In genomic region chr10:78905940-78906308, GRCh38 we compare ENCODE assay signal across 1 cellular context.
TF ChIP-seq lines count a peak whose summit lies in the region.

No MANE protein-coding gene starts in this region.

TF ChIP-seq in H1, 55 proteins besides CTCF, POLR2A, EP300 and RAD21:
- TF ChIP-seq, protein P1, sequence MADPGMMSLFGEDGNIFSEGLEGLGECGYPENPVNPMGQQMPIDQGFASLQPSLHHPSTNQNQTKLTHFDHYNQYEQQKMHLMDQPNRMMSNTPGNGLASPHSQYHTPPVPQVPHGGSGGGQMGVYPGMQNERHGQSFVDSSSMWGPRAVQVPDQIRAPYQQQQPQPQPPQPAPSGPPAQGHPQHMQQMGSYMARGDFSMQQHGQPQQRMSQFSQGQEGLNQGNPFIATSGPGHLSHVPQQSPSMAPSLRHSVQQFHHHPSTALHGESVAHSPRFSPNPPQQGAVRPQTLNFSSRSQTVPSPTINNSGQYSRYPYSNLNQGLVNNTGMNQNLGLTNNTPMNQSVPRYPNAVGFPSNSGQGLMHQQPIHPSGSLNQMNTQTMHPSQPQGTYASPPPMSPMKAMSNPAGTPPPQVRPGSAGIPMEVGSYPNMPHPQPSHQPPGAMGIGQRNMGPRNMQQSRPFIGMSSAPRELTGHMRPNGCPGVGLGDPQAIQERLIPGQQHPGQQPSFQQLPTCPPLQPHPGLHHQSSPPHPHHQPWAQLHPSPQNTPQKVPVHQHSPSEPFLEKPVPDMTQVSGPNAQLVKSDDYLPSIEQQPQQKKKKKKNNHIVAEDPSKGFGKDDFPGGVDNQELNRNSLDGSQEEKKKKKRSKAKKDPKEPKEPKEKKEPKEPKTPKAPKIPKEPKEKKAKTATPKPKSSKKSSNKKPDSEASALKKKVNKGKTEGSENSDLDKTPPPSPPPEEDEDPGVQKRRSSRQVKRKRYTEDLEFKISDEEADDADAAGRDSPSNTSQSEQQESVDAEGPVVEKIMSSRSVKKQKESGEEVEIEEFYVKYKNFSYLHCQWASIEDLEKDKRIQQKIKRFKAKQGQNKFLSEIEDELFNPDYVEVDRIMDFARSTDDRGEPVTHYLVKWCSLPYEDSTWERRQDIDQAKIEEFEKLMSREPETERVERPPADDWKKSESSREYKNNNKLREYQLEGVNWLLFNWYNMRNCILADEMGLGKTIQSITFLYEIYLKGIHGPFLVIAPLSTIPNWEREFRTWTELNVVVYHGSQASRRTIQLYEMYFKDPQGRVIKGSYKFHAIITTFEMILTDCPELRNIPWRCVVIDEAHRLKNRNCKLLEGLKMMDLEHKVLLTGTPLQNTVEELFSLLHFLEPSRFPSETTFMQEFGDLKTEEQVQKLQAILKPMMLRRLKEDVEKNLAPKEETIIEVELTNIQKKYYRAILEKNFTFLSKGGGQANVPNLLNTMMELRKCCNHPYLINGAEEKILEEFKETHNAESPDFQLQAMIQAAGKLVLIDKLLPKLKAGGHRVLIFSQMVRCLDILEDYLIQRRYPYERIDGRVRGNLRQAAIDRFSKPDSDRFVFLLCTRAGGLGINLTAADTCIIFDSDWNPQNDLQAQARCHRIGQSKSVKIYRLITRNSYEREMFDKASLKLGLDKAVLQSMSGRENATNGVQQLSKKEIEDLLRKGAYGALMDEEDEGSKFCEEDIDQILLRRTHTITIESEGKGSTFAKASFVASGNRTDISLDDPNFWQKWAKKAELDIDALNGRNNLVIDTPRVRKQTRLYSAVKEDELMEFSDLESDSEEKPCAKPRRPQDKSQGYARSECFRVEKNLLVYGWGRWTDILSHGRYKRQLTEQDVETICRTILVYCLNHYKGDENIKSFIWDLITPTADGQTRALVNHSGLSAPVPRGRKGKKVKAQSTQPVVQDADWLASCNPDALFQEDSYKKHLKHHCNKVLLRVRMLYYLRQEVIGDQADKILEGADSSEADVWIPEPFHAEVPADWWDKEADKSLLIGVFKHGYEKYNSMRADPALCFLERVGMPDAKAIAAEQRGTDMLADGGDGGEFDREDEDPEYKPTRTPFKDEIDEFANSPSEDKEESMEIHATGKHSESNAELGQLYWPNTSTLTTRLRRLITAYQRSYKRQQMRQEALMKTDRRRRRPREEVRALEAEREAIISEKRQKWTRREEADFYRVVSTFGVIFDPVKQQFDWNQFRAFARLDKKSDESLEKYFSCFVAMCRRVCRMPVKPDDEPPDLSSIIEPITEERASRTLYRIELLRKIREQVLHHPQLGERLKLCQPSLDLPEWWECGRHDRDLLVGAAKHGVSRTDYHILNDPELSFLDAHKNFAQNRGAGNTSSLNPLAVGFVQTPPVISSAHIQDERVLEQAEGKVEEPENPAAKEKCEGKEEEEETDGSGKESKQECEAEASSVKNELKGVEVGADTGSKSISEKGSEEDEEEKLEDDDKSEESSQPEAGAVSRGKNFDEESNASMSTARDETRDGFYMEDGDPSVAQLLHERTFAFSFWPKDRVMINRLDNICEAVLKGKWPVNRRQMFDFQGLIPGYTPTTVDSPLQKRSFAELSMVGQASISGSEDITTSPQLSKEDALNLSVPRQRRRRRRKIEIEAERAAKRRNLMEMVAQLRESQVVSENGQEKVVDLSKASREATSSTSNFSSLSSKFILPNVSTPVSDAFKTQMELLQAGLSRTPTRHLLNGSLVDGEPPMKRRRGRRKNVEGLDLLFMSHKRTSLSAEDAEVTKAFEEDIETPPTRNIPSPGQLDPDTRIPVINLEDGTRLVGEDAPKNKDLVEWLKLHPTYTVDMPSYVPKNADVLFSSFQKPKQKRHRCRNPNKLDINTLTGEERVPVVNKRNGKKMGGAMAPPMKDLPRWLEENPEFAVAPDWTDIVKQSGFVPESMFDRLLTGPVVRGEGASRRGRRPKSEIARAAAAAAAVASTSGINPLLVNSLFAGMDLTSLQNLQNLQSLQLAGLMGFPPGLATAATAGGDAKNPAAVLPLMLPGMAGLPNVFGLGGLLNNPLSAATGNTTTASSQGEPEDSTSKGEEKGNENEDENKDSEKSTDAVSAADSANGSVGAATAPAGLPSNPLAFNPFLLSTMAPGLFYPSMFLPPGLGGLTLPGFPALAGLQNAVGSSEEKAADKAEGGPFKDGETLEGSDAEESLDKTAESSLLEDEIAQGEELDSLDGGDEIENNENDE (IDR thresholded peaks at IDR 0.05; ENCODE audit: insufficient replicate concordance, low read length), result no peak
- TF ChIP-seq TCF12 (IDR thresholded peaks at IDR 0.05; ENCODE audit: low read depth, low read length) (no peak), SP1 (IDR thresholded peaks at IDR 0.05; ENCODE audit: low read depth, low read length) (no peak), SAP30 (IDR thresholded peaks at IDR 0.05; ENCODE audit: insufficient read depth, insufficient replicate concordance, low read length) (no peak), JUND (IDR thresholded peaks at IDR 0.05; ENCODE audit: low read length) (no peak), YY1 (IDR thresholded peaks at IDR 0.05; ENCODE audit: low read depth, low read length) (no peak), USF2 (IDR thresholded peaks at IDR 0.05; ENCODE audit: low read length) (no peak), GABPA (IDR thresholded peaks at IDR 0.05; ENCODE audit: borderline replicate concordance, insufficient read depth, low read length) (no peak), SIRT6 (IDR thresholded peaks at IDR 0.05; ENCODE audit: low read length) (no peak), SRF (IDR thresholded peaks at IDR 0.05; ENCODE audit: low read depth, low read length) (no peak)
- TF ChIP-seq, protein P2, sequence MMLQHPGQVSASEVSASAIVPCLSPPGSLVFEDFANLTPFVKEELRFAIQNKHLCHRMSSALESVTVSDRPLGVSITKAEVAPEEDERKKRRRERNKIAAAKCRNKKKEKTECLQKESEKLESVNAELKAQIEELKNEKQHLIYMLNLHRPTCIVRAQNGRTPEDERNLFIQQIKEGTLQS (IDR thresholded peaks at IDR 0.05; ENCODE audit: insufficient read depth, low read depth, low read length), result no peak
- TF ChIP-seq, protein P3, sequence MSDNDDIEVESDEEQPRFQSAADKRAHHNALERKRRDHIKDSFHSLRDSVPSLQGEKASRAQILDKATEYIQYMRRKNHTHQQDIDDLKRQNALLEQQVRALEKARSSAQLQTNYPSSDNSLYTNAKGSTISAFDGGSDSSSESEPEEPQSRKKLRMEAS (IDR thresholded peaks at IDR 0.05), result no peak
